27 cellular contexts compared by ENCODE assay signal in the genomic region with DNA sequence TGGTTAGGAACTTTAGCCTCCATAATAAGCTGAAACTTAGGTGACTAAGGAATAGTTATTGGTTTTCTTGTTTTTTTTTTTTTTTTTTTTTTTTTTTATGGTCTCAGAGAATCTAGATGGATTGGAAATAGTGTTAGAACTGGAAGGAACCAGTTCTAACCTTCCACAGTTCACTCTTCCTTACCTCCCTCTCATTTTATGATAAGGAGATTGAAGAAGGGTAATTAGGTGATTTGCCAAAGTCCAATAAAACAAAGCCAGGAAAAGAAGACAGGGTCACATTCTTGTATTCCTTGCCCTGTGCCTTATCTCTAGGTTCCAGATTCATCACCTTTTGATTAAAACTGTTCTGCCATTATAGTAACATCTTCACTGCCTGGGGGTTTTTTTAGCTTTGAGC.
"Had no signal": no experiment of that assay in that cellular context is flagged by ENCODE, and none has a peak within 500 bp of the region (broad histone marks: within the 10 kb centered on the region; RNA-seq: fewer than 3 reads in every experiment).

No MANE protein-coding gene starts in this region.

- H3K4me3 ChIP-seq: ascending aorta, breast epithelium, cardiac muscle cell, esophagus squamous epithelium, gastroesophageal sphincter had no signal

- DNase-seq: activated CD4-positive, alpha-beta memory T cell treated with anti-CD3 and anti-CD28 coated beads for 36 hours; activated CD4-positive, alpha-beta T cell treated with anti-CD3 and anti-CD28 coated beads for 36 hours; activated CD4-positive, alpha-beta T cell treated with anti-CD3 and anti-CD28 coated beads, Interleukin-2, amount 10 ng/mL, durations not matched to agents 24 days and 14 days; activated CD4-positive, CD25-positive, alpha-beta regulatory T cell; activated CD4-positive, CD25-positive, alpha-beta regulatory T cell treated with anti-CD3 and anti-CD28 coated beads, Interleukin-2, amount 50 U/mL, for 72 hours; activated CD8-positive, alpha-beta memory T cell treated with anti-CD3 and anti-CD28 coated beads, Interleukin-2, amount 10 ng/mL, durations not matched to agents 7 days and 5 days; activated CD8-positive, alpha-beta memory T cell treated with anti-CD3 and anti-CD28 coated beads, Interleukin-2, amount 50 U/mL, for 4 hours; activated CD8-positive, alpha-beta T cell treated with anti-CD3 and anti-CD28 coated beads, Interleukin-2, amount 10 ng/mL, durations not matched to agents 7 days and 5 days; activated effector memory CD4-positive, alpha-beta T cell treated with anti-CD3 and anti-CD28 coated beads, Interleukin-2, amount 50 U/mL, for 16 hours; activated naive CD4-positive, alpha-beta T cell treated with anti-CD3 and anti-CD28 coated beads for 36 hours; activated naive CD8-positive, alpha-beta T cell treated with anti-CD3 and anti-CD28 coated beads, Interleukin-2, amount 10 ng/mL, durations not matched to agents 7 days and 5 days; activated T-cell treated with anti-CD3 and anti-CD28 coated beads, Interleukin-2, amount 50 U/mL, for 1 hour; activated T-cell treated with anti-CD3 and anti-CD28 coated beads, Interleukin-2, amount 50 U/mL, for 48 hours; central memory CD4-positive, alpha-beta T cell; cerebellar nuclear complex; cortex of kidney; dermis blood vessel endothelial cell; effector CD4-positive, alpha-beta T cell; effector memory CD8-positive, alpha-beta T cell; esophagus squamous epithelium; foreskin melanocyte; T-helper 2 cell had no signal

- H3K9me3 ChIP-seq: ascending aorta, breast epithelium, esophagus squamous epithelium, gastroesophageal sphincter had no signal

- H3K27me3 ChIP-seq: ascending aorta, breast epithelium, cardiac muscle cell, esophagus squamous epithelium, gastroesophageal sphincter had no signal

- H3K27ac ChIP-seq: ascending aorta, breast epithelium, cardiac muscle cell, esophagus squamous epithelium, gastroesophageal sphincter had no signal

- H3K4me1 ChIP-seq: ascending aorta, breast epithelium had no signal

- H3K36me3 ChIP-seq: ascending aorta, breast epithelium, cardiac muscle cell, esophagus squamous epithelium, gastroesophageal sphincter had no signal

- ATAC-seq: activated CD4-positive, alpha-beta T cell treated with anti-CD3 and anti-CD28 coated beads for 36 hours; activated CD8-positive, alpha-beta memory T cell treated with anti-CD3 and anti-CD28 coated beads, Interleukin-2, amount 10 ng/mL, durations not matched to agents 7 days and 5 days; activated CD8-positive, alpha-beta T cell treated with anti-CD3 and anti-CD28 coated beads, Interleukin-2, amount 10 ng/mL, durations not matched to agents 7 days and 5 days; activated naive CD4-positive, alpha-beta T cell treated with anti-CD3 and anti-CD28 coated beads, Interleukin-2, amount 50 U/mL, for 72 hours; effector memory CD8-positive, alpha-beta T cell; gastroesophageal sphincter had no signal
